ENCODE assay signal across 22 cellular contexts in the genomic region with DNA sequence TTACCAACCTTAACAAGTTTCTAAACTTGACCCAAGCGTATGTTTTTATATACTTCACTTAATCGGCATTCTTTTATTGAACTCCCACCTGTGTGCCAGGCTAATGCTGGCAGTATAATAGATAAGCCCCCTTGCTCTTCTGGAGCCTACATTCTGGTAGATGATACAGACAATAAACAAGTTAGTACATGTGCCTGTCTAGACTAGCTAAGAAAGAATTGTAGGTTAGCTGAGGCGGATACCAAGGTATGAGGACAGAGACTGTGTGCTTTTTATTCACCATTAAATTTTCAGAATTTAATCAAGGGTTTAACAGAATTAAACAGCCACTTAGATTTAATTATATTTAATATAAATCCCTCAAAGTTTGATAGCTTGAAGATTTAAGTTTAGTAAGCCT. TPM values are rescaled to one million over a fixed set of nuclear protein-coding genes. Genes with fewer than 3 reads are reported as not detected.
DNase-seq lines count a peak whose midpoint lies in the region; ATAC-seq and TF ChIP-seq lines count a peak whose summit lies in the region.
"Had no signal": no experiment of that assay in that cellular context is flagged by ENCODE, and none has a peak within 500 bp of the region (broad histone marks: within the 10 kb centered on the region; RNA-seq: fewer than 3 reads in every experiment).

No MANE protein-coding gene starts in this region.

- no peak overlapping the region for H3K4me2 ChIP-seq in GM23338

- H4K20me1 ChIP-seq in GM23338 (replicated peaks; ENCODE audit: insufficient read depth) = no peaks in the 10 kb centered on the region; the same call in 1 of the 2 replicates

- H3F3A ChIP-seq in GM23338 (replicated peaks; ENCODE audit: low read depth) = no peaks in the 10 kb centered on the region

- TF ChIP-seq POLR2A in right lobe of liver (IDR thresholded peaks at IDR 0.05) = no peak
- TF ChIP-seq POLR2A in lower leg skin (IDR thresholded peaks at IDR 0.05) = no peak

- H3K79me2 ChIP-seq in GM23338 (replicated peaks; ENCODE audit: insufficient read depth) = no peaks in the 10 kb centered on the region

- H3K9me2 ChIP-seq in GM23338 (ENCODE audit: insufficient read depth) = no peaks in the 10 kb centered on the region

- H3K4me3 ChIP-seq in GM23338 (no peak overlapping the region), right lobe of liver (no peak overlapping the region), lower leg skin (ENCODE audit: low read depth, poor library complexity, severe bottlenecking) (no peak overlapping the region)
- H3K4me3 ChIP-seq: MG63 had no signal

- peaks cover 68% of the 10 kb centered on the region for H3K36me3 Mint-ChIP-seq in activated CD8-positive, alpha-beta memory T cell treated with anti-CD3 and anti-CD28 coated beads, Interleukin-2, amount 10 ng/mL, durations not matched to agents 7 days and 5 days
- H3K36me3 Mint-ChIP-seq in GM23338 (ENCODE audit: low read depth) = peaks cover 40% of the 10 kb centered on the region; the same call in 2 of the 3 replicates
- peaks cover 100% of the 10 kb centered on the region for H3K36me3 Mint-ChIP-seq in activated T-helper 17 cell treated with anti-CD3 and anti-CD28 coated beads, Interleukin-2, amount 50 U/mL, for 72 hours (ENCODE audit: low read depth)

- H3K36me3 ChIP-seq in GM23338 (ENCODE audit: insufficient read depth) (peaks cover 40% of the 10 kb centered on the region), right lobe of liver (peaks cover 0 to 15% (median 5%) of the 10 kb centered on the region in 4 donors)

- H3K4me3 Mint-ChIP-seq in activated CD8-positive, alpha-beta memory T cell treated with anti-CD3 and anti-CD28 coated beads, Interleukin-2, amount 10 ng/mL, durations not matched to agents 7 days and 5 days = no peak overlapping the region
- H3K4me3 Mint-ChIP-seq in GM23338 = no peak overlapping the region
- no peak overlapping the region for H3K4me3 Mint-ChIP-seq in activated T-helper 17 cell treated with anti-CD3 and anti-CD28 coated beads, Interleukin-2, amount 50 U/mL, for 72 hours
- H3K4me3 Mint-ChIP-seq: B cell; CD4-positive, CD25-positive, alpha-beta regulatory T cell; H9; IgD-negative memory B cell had no signal

- no peak for TF ChIP-seq CTCF in GM23338 (conservative IDR thresholded peaks at IDR 0.05; ENCODE audit: low read depth in 2 of 2)
- TF ChIP-seq CTCF in right lobe of liver (IDR thresholded peaks at IDR 0.05) = no peak
- no peak for TF ChIP-seq CTCF in lower leg skin (IDR thresholded peaks at IDR 0.05)

- peaks cover 6% of the 10 kb centered on the region; the same call in 1 of the 2 replicates for H3K4me1 ChIP-seq in GM23338 (ENCODE audit: insufficient read depth)
- peaks cover 0 to 48% (median 8%) of the 10 kb centered on the region in 4 donors for H3K4me1 ChIP-seq in right lobe of liver

- no peak for DNase-seq in activated CD8-positive, alpha-beta memory T cell treated with anti-CD3 and anti-CD28 coated beads, Interleukin-2, amount 10 ng/mL, durations not matched to agents 7 days and 5 days
- no peak for DNase-seq in activated CD8-positive, alpha-beta memory T cell treated with anti-CD3 and anti-CD28 coated beads, Interleukin-2, amount 50 U/mL, for 4 hours
- DNase-seq in GM23338 (ENCODE audit: low spot score) (no peak), right lobe of liver (no peak), hypothalamus (lab: John Stamatoyannopoulos, UW) (no peak), lower leg skin (ENCODE audit: low spot score in 2 of 2) (no peak)
- DNase-seq: Caco-2, GDM1, H9, MG63, NCI-H1048, NCI-H1436 treated with DMSO at 0.1 percent for 48 hours, NCI-H2029, NCI-H345, NCI-H524 treated with DMSO at 0.1 percent for 48 hours, PC-3, RPMI8226 had no signal

- 90% methylated on average over 3 of the region's 3 CpGs for WGBS in right lobe of liver (ENCODE audit: insufficient coverage, low coverage, low lambda C conversion rate, missing lambda C conversion rate)
- WGBS in lower leg skin, 2 donors = 85 to 89% methylated on average over 3 of the region's 3 CpGs

- H3K9me3 Mint-ChIP-seq in activated CD8-positive, alpha-beta memory T cell treated with anti-CD3 and anti-CD28 coated beads, Interleukin-2, amount 10 ng/mL, durations not matched to agents 7 days and 5 days (ENCODE audit: low read depth) = no peaks in the 10 kb centered on the region
- no peaks in the 10 kb centered on the region for H3K9me3 Mint-ChIP-seq in GM23338
- H3K9me3 Mint-ChIP-seq in activated T-helper 17 cell treated with anti-CD3 and anti-CD28 coated beads, Interleukin-2, amount 50 U/mL, for 72 hours = no peaks in the 10 kb centered on the region
- H3K9me3 Mint-ChIP-seq: CD4-positive, CD25-positive, alpha-beta regulatory T cell; H9; IgD-negative memory B cell had no signal

- H2AFZ ChIP-seq in GM23338 = no peak overlapping the region

- ATAC-seq in activated CD8-positive, alpha-beta memory T cell treated with anti-CD3 and anti-CD28 coated beads, Interleukin-2, amount 10 ng/mL, durations not matched to agents 7 days and 5 days = no peak
- ATAC-seq in GM23338 (no peak), right lobe of liver (no peak)
- no peak for ATAC-seq in activated T-helper 17 cell treated with anti-CD3 and anti-CD28 coated beads, Interleukin-2, amount 50 U/mL, for 72 hours (replicated peaks)
- ATAC-seq: PC-3 had no signal

- peaks cover 32% of the 10 kb centered on the region for H3K4me1 Mint-ChIP-seq in activated CD8-positive, alpha-beta memory T cell treated with anti-CD3 and anti-CD28 coated beads, Interleukin-2, amount 10 ng/mL, durations not matched to agents 7 days and 5 days
- peaks cover 14% of the 10 kb centered on the region for H3K4me1 Mint-ChIP-seq in GM23338
- H3K4me1 Mint-ChIP-seq in activated T-helper 17 cell treated with anti-CD3 and anti-CD28 coated beads, Interleukin-2, amount 50 U/mL, for 72 hours = peaks cover 10% of the 10 kb centered on the region
- H3K4me1 Mint-ChIP-seq: IgD-negative memory B cell had no signal

- intact Hi-C loops in right lobe of liver (cut with DNase I) = no loop called here
- intact Hi-C loops in lower leg skin (cut with DNase I; ENCODE audit: low total_unique reads) = no loop called here

- H3K27ac ChIP-seq in GM23338 (ENCODE audit: low read depth) (peak overlapping the region; percentile 64; the same call in 1 of the 2 replicates), right lobe of liver (peak overlapping the region in 2 of 3 donors; percentile 42 to 58)
- H3K27ac ChIP-seq: HL-60 had no signal

- H3K27me3 ChIP-seq in GM23338 (ENCODE audit: insufficient read depth) (no peaks in the 10 kb centered on the region), right lobe of liver (no peaks in the 10 kb centered on the region)
- H3K27me3 ChIP-seq: MG63 had no signal

- no peaks in the 10 kb centered on the region for H3K9me3 ChIP-seq in right lobe of liver
- H3K9me3 ChIP-seq: Caco-2, MG63 had no signal

- no peaks in the 10 kb centered on the region for H3K27me3 Mint-ChIP-seq in activated CD8-positive, alpha-beta memory T cell treated with anti-CD3 and anti-CD28 coated beads, Interleukin-2, amount 10 ng/mL, durations not matched to agents 7 days and 5 days
- H3K27me3 Mint-ChIP-seq in GM23338 (ENCODE audit: insufficient read depth, low read depth, poor library complexity) = no peaks in the 10 kb centered on the region
- H3K27me3 Mint-ChIP-seq in activated T-helper 17 cell treated with anti-CD3 and anti-CD28 coated beads, Interleukin-2, amount 50 U/mL, for 72 hours = no peaks in the 10 kb centered on the region
- H3K27me3 Mint-ChIP-seq: B cell; CD4-positive, CD25-positive, alpha-beta regulatory T cell; IgD-negative memory B cell had no signal

- peak overlapping the region; percentile 68 for H3K27ac Mint-ChIP-seq in activated CD8-positive, alpha-beta memory T cell treated with anti-CD3 and anti-CD28 coated beads, Interleukin-2, amount 10 ng/mL, durations not matched to agents 7 days and 5 days
- peak overlapping the region; percentile 89; the same call in 1 of the 2 replicates for H3K27ac Mint-ChIP-seq in GM23338
- H3K27ac Mint-ChIP-seq in activated T-helper 17 cell treated with anti-CD3 and anti-CD28 coated beads, Interleukin-2, amount 50 U/mL, for 72 hours = peak overlapping the region; percentile 79
- H3K27ac Mint-ChIP-seq: B cell; CD4-positive, CD25-positive, alpha-beta regulatory T cell; H9 had no signal

- CTCF ChIA-PET in activated CD8-positive, alpha-beta memory T cell treated with anti-CD3 and anti-CD28 coated beads, Interleukin-2, amount 10 ng/mL, durations not matched to agents 7 days and 5 days (lab: Charles Lee) = interaction anchor here (0.9 to 1.9 kb wide), 6 partner anchors 11 to 93 kb away, joined by 4 to 7 read pairs (median 4); a partner anchor contains a TSS

TF ChIP-seq in GM23338, 12 proteins besides CTCF, POLR2A, EP300 and RAD21 (continues in another document):
- TF ChIP-seq NANOG (IDR thresholded peaks at IDR 0.05; ENCODE audit: borderline replicate concordance) (no peak), JUNB (IDR thresholded peaks at IDR 0.05; ENCODE audit: unreplicated experiment) (no peak)

RNA-seq across cellular contexts. Expression of a gene that starts 45.7 kb away (rescaled TPM):
- total RNA-seq in activated CD8-positive, alpha-beta memory T cell treated with anti-CD3 and anti-CD28 coated beads, Interleukin-2, amount 10 ng/mL, durations not matched to agents 7 days and 5 days = 10 to 100 TPM; 55.7 to 91.9 TPM
- total RNA-seq in GM23338 (2014; rRNA removed; shearing (Covaris generic)) = 73.3 and 87.9 TPM in 2 replicates
- polyA plus RNA-seq in GM23338 (2016; fragmentation: Nextera tagmentation; extraction: Ambion mirVana) = 49.9 and 59.3 TPM in 2 replicates
- total RNA-seq in activated T-helper 17 cell treated with anti-CD3 and anti-CD28 coated beads, Interleukin-2, amount 50 U/mL, for 72 hours = 10 to 100 TPM; 58.3 to 77.4 TPM
- 10 to 100 TPM; 33.9 to 70.2 (median 48.5) TPM for total RNA-seq in right lobe of liver
- 10 to 100 TPM; 62.6 to 71.4 (median 68.4) TPM for total RNA-seq in lower leg skin
